8 cellular contexts compared by ENCODE assay signal in the genomic region with DNA sequence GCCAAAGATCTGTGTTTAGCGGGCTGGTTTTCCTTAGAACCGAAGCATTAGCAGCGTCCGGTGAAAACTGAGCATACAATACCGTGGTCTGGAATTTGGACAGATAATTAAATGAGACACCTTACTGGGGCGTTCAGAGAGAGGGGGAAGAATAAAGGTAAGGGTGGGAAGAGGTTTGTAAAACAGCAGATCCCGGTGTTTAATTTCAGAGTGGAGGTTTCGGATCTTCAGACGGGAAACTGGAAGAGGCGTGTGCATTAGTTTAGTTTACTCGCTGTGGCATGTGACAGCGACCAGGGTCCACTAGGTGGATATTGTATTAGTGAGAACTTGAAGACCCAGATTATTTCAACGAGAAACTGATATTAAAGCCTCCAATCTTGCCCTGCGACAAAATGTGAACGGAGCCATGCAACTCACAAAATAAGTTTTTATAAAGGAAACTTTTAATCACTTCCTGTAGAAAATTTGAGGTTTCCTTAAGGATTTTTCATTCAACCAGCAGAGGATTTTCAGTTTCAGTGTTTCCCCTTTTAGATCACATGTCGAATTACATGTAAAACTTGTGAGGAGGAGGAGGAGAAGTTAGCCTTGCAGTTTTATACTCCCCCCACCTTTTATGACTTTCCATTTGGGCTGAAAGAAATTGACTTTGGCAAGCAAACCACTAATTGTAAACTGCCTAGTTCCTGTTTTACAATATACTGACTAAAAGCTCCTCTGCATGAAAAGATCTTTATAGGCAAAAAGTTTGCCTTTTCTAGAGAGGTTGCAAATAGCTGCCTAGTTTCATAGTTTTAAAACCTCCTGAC. TPM values are rescaled to one million over a fixed set of nuclear protein-coding genes. Genes with fewer than 3 reads are reported as not detected.
A peak's percentile ranks its signal among the peaks of the same experiment; 100 is the strongest.
DNase-seq lines count a peak whose midpoint lies in the region; ATAC-seq and TF ChIP-seq lines count a peak whose summit lies in the region.

No MANE protein-coding gene starts in this region.

- CTCF ChIA-PET in activated B cell treated with CpG ODN at 0.5 μM for 24 hours (lab: Charles Lee) = interaction anchor here (0.8 kb wide), 1 partner anchor 11 kb away, joined by 4 read pairs; no protein-coding TSS in a partner anchor

- H3K36me3 ChIP-seq in cardiac muscle cell = peaks cover 58% of the 10 kb centered on the region
- no peaks in the 10 kb centered on the region for H3K36me3 ChIP-seq in upper lobe of right lung

- peak overlapping the region; percentile 99 for H3K27ac ChIP-seq in cardiac muscle cell
- peak overlapping the region; percentile 76 for H3K27ac ChIP-seq in upper lobe of right lung

- H3K4me3 ChIP-seq in cardiac muscle cell = peak overlapping the region; percentile 99
- H3K4me3 ChIP-seq in upper lobe of right lung = peak overlapping the region; percentile 79

- H3K27me3 Mint-ChIP-seq in activated B cell treated with CpG ODN at 0.5 μM for 24 hours = peaks cover 37% of the 10 kb centered on the region

- H3K4me1 Mint-ChIP-seq in activated B cell treated with CpG ODN at 0.5 μM for 24 hours = peaks cover 30% of the 10 kb centered on the region

- H3K4me1 ChIP-seq in cardiac muscle cell (ENCODE audit: low read depth) = peaks cover 25% of the 10 kb centered on the region
- peaks cover 10% of the 10 kb centered on the region for H3K4me1 ChIP-seq in upper lobe of right lung

- POLR2A ChIA-PET in activated B cell treated with CpG ODN at 0.5 μM for 24 hours (lab: Charles Lee) = no interaction called here

- no peaks in the 10 kb centered on the region for H3K9me3 Mint-ChIP-seq in activated B cell treated with CpG ODN at 0.5 μM for 24 hours

- H3K9me3 ChIP-seq in cardiac muscle cell (ENCODE audit: low read depth) = no peaks in the 10 kb centered on the region
- no peaks in the 10 kb centered on the region for H3K9me3 ChIP-seq in upper lobe of right lung

- ATAC-seq in Right ventricle myocardium superior (ENCODE audit: poor library complexity) = no peak
- ATAC-seq in activated B cell treated with CpG ODN at 0.5 μM for 24 hours (ENCODE audit: low read depth) = no peak
- ATAC-seq in upper lobe of right lung = no peak

- no peak overlapping the region for H3K27ac Mint-ChIP-seq in activated B cell treated with CpG ODN at 0.5 μM for 24 hours

- H3K27me3 ChIP-seq in cardiac muscle cell (no peaks in the 10 kb centered on the region), upper lobe of right lung (peaks cover 3% of the 10 kb centered on the region)

- intact Hi-C loops in Right ventricle myocardium superior (cut with DNase I) = loop anchor here (2.0 to 10.0 kb wide), 3 partner anchors 125 to 305 kb away; no protein-coding TSS in a partner anchor
- intact Hi-C loops in activated B cell treated with CpG ODN at 0.5 μM for 24 hours (cut with micrococcal nuclease) = loop anchor here (2.0 to 5.0 kb wide), 6 partner anchors 197 to 1175 kb away; a partner anchor contains a TSS
- intact Hi-C loops in upper lobe of right lung (cut with DNase I) = no loop called here

- peaks cover 2% of the 10 kb centered on the region for H3K36me3 Mint-ChIP-seq in activated B cell treated with CpG ODN at 0.5 μM for 24 hours (ENCODE audit: low read depth)

- H3K4me3 Mint-ChIP-seq in activated B cell treated with CpG ODN at 0.5 μM for 24 hours = peak overlapping the region; percentile 48

- TF ChIP-seq CTCF in cardiac muscle cell (IDR thresholded peaks at IDR 0.05; ENCODE audit: low read depth, low read length) (peak; percentile 38), activated B cell treated with CpG ODN at 0.5 μM for 24 hours (IDR thresholded peaks at IDR 0.05) (no peak), upper lobe of right lung (IDR thresholded peaks at IDR 0.05) (peak; percentile 39)

- peak; percentile 50 to 67 for DNase-seq in cardiac muscle cell (ENCODE audit: low read depth in 1 of 2, low spot score in 1 of 2)
- DNase-seq in Right ventricle myocardium superior = no peak
- no peak for DNase-seq in activated B cell treated with CpG ODN at 0.5 μM for 24 hours
- DNase-seq in kidney glomerular epithelial cell (lab: John Stamatoyannopoulos, UW) = peak; percentile 26
- no peak for DNase-seq in upper lobe of right lung
- no peak for DNase-seq in NCI-H187 (lab: John Stamatoyannopoulos, UW)
- no peak for DNase-seq in DMS79 (lab: John Stamatoyannopoulos, UW)
- DNase-seq in middle frontal gyrus (ENCODE audit: extremely low spot score, low spot score) = no peak

RNA-seq across cellular contexts. Expression of a gene that starts 2.8 kb away (rescaled TPM):
- total RNA-seq in cardiac muscle cell (651 and 1,010 TPM in 2 replicates), Right ventricle myocardium superior (13.2 TPM), activated B cell treated with CpG ODN at 0.5 μM for 24 hours (0.16 and 0.32 TPM in 2 replicates), upper lobe of right lung (12.9 TPM)
- 715 and 1,076 TPM in 2 replicates for polyA plus RNA-seq in cardiac muscle cell

Comparison
In these comparisons a context has a peak if more than half of its experiments do, and no peak if none do; other contexts are left out.
1. DNase-seq: peak in cardiac muscle cell (2 of 2) and kidney glomerular epithelial cell (single experiment); none in Right ventricle myocardium superior (single experiment), activated B cell treated with CpG ODN at 0.5 μM for 24 hours (single experiment), upper lobe of right lung (single experiment), NCI-H187 (0 of 2), DMS79 (single experiment) and middle frontal gyrus (single experiment).
2. RNA of a gene that starts 2.8 kb away (total RNA-seq): 651 to 1,010 TPM in cardiac muscle cell; 13.2 TPM in Right ventricle myocardium superior (single experiment), 12.9 TPM in upper lobe of right lung (single experiment) and 0.16 to 0.32 TPM in activated B cell treated with CpG ODN at 0.5 μM for 24 hours; every median in the first group is over 10 times any median in the second.